37 cellular contexts compared by ENCODE assay signal in genomic region chr3:171847133-171847532, GRCh38. TPM values are rescaled to one million over a fixed set of nuclear protein-coding genes. Genes with fewer than 3 reads are reported as not detected.
DNase-seq lines count a peak whose midpoint lies in the region; ATAC-seq, FAIRE-seq and TF ChIP-seq lines count a peak whose summit lies in the region.
"Had no signal": no experiment of that assay in that cellular context is flagged by ENCODE, and none has a peak within 500 bp of the region (broad histone marks: within the 10 kb centered on the region; RNA-seq: fewer than 3 reads in every experiment).

No MANE protein-coding gene starts in this region.

- H3K9me3 ChIP-seq in HepG2 (ENCODE audit: low read length) (no peaks in the 10 kb centered on the region), right lobe of liver (no peaks in the 10 kb centered on the region)
- H3K9me3 ChIP-seq: Peyer's patch, thyroid gland, uterus had no signal

- H3K4me3 Mint-ChIP-seq in activated CD4-positive, alpha-beta T cell treated with anti-CD3 and anti-CD28 coated beads, Interleukin-2, amount 10 ng/mL, durations not matched to agents 24 days and 14 days = no peak overlapping the region
- peak overlapping the region; percentile 11 for H3K4me3 Mint-ChIP-seq in activated naive CD8-positive, alpha-beta T cell treated with anti-CD3 and anti-CD28 coated beads, Interleukin-2, amount 10 ng/mL, durations not matched to agents 7 days and 5 days
- peak overlapping the region; percentile 45 to 59 for H3K4me3 Mint-ChIP-seq in stimulated activated naive CD8-positive, alpha-beta T cell treated with anti-CD3 and anti-CD28 coated beads, Interleukin-15, amount 100 ng/mL, for 72 hours
- H3K4me3 Mint-ChIP-seq: CD4-positive, CD25-positive, alpha-beta regulatory T cell; central memory CD8-positive, alpha-beta T cell; endodermal cell; neural crest cell had no signal

- ATAC-seq in HepG2 (no peak), right lobe of liver (no peak)
- ATAC-seq in activated naive CD8-positive, alpha-beta T cell treated with anti-CD3 and anti-CD28 coated beads, Interleukin-2, amount 10 ng/mL, durations not matched to agents 7 days and 5 days (ENCODE audit: low read depth) = no peak
- ATAC-seq in stimulated activated naive CD8-positive, alpha-beta T cell treated with anti-CD3 and anti-CD28 coated beads, Interleukin-15, amount 100 ng/mL, for 72 hours = peak; percentile 5

- no peaks in the 10 kb centered on the region for H3K36me3 Mint-ChIP-seq in activated CD4-positive, alpha-beta T cell treated with anti-CD3 and anti-CD28 coated beads, Interleukin-2, amount 10 ng/mL, durations not matched to agents 24 days and 14 days (ENCODE audit: low read depth)
- H3K36me3 Mint-ChIP-seq in activated naive CD8-positive, alpha-beta T cell treated with anti-CD3 and anti-CD28 coated beads, Interleukin-2, amount 10 ng/mL, durations not matched to agents 7 days and 5 days = peaks cover 7% of the 10 kb centered on the region
- H3K36me3 Mint-ChIP-seq: CD4-positive, CD25-positive, alpha-beta regulatory T cell had no signal

- CTCF ChIA-PET in HepG2 (lab: Yijun Ruan, JAX; ENCODE audit: low intra/inter-chr PET ratio, low total read pairs) = no interaction called here

- peaks cover 8% of the 10 kb centered on the region for H3K9me3 Mint-ChIP-seq in activated CD4-positive, alpha-beta T cell treated with anti-CD3 and anti-CD28 coated beads, Interleukin-2, amount 10 ng/mL, durations not matched to agents 24 days and 14 days
- peaks cover 3% of the 10 kb centered on the region for H3K9me3 Mint-ChIP-seq in activated naive CD8-positive, alpha-beta T cell treated with anti-CD3 and anti-CD28 coated beads, Interleukin-2, amount 10 ng/mL, durations not matched to agents 7 days and 5 days
- H3K9me3 Mint-ChIP-seq in stimulated activated naive CD8-positive, alpha-beta T cell treated with anti-CD3 and anti-CD28 coated beads, Interleukin-15, amount 100 ng/mL, for 72 hours = peaks cover 0 to 6% of the 10 kb centered on the region in 2 donors
- H3K9me3 Mint-ChIP-seq: central memory CD8-positive, alpha-beta T cell had no signal

- no peak overlapping the region for H3K27ac ChIP-seq in HepG2 (ENCODE audit: extremely low read length, insufficient read depth, low read length)
- H3K27ac ChIP-seq in right lobe of liver = no peak overlapping the region
- H3K27ac ChIP-seq: HL-60, parathyroid adenoma, Peyer's patch, thyroid gland, uterus had no signal

- peaks cover 14% of the 10 kb centered on the region for H3K79me2 ChIP-seq in HepG2 (ENCODE audit: insufficient read depth, low read length)
- H3K79me2 ChIP-seq: parathyroid adenoma had no signal

- TF ChIP-seq CTCF in HepG2 (CRISPR knock-in tag; IDR thresholded peaks at IDR 0.05) (no peak), right lobe of liver (IDR thresholded peaks at IDR 0.05) (no peak)

- peaks cover 17% of the 10 kb centered on the region for H3K4me1 Mint-ChIP-seq in activated CD4-positive, alpha-beta T cell treated with anti-CD3 and anti-CD28 coated beads, Interleukin-2, amount 10 ng/mL, durations not matched to agents 24 days and 14 days
- peaks cover 14% of the 10 kb centered on the region for H3K4me1 Mint-ChIP-seq in activated naive CD8-positive, alpha-beta T cell treated with anti-CD3 and anti-CD28 coated beads, Interleukin-2, amount 10 ng/mL, durations not matched to agents 7 days and 5 days
- H3K4me1 Mint-ChIP-seq in stimulated activated naive CD8-positive, alpha-beta T cell treated with anti-CD3 and anti-CD28 coated beads, Interleukin-15, amount 100 ng/mL, for 72 hours = peaks cover 37% of the 10 kb centered on the region
- H3K4me1 Mint-ChIP-seq: central memory CD8-positive, alpha-beta T cell had no signal

- WGBS in HepG2 (ENCODE audit: low lambda C conversion rate) = 96% methylated on average over 6 of the region's 6 CpGs
- 62% methylated on average over 5 of the region's 6 CpGs for WGBS in right lobe of liver (ENCODE audit: insufficient coverage, low coverage, low lambda C conversion rate, missing lambda C conversion rate)

- intact Hi-C loops in activated CD4-positive, alpha-beta T cell treated with anti-CD3 and anti-CD28 coated beads, Interleukin-2, amount 10 ng/mL, durations not matched to agents 24 days and 14 days (cut with micrococcal nuclease) = loop anchor here (2.0 to 5.0 kb wide), 3 partner anchors 32 to 285 kb away; no protein-coding TSS in a partner anchor
- intact Hi-C loops in HepG2 (cut with micrococcal nuclease; ENCODE audit: unreplicated experiment) (loop anchor here (10.0 kb wide), 1 partner anchor 108 kb away; no protein-coding TSS in a partner anchor), right lobe of liver (cut with DNase I) (no loop called here)

- H3K27ac Mint-ChIP-seq in activated CD4-positive, alpha-beta T cell treated with anti-CD3 and anti-CD28 coated beads, Interleukin-2, amount 10 ng/mL, durations not matched to agents 24 days and 14 days = peak overlapping the region; percentile 6
- H3K27ac Mint-ChIP-seq in activated naive CD8-positive, alpha-beta T cell treated with anti-CD3 and anti-CD28 coated beads, Interleukin-2, amount 10 ng/mL, durations not matched to agents 7 days and 5 days = peak overlapping the region; percentile 32
- H3K27ac Mint-ChIP-seq in stimulated activated naive CD8-positive, alpha-beta T cell treated with anti-CD3 and anti-CD28 coated beads, Interleukin-15, amount 100 ng/mL, for 72 hours = peak overlapping the region in 1 of 2 donors; percentile 76
- H3K27ac Mint-ChIP-seq: endodermal cell had no signal

- H3K9ac ChIP-seq in HepG2 (ENCODE audit: insufficient read depth, low read depth, low read length) = no peak overlapping the region
- H3K9ac ChIP-seq: parathyroid adenoma had no signal

- peaks cover 86% of the 10 kb centered on the region for H3K4me1 ChIP-seq in HepG2 (ENCODE audit: insufficient read depth, low read length)
- H3K4me1 ChIP-seq in right lobe of liver = peaks cover 0 to 11% (median under 1%) of the 10 kb centered on the region in 4 donors
- H3K4me1 ChIP-seq: parathyroid adenoma, Peyer's patch, uterus had no signal

- no peak overlapping the region for H2AFZ ChIP-seq in HepG2 (ENCODE audit: low read length)
- H2AFZ ChIP-seq: parathyroid adenoma had no signal

- H3K27me3 ChIP-seq in HepG2 (ENCODE audit: control insufficient read depth in 1 of 2, insufficient read depth in 2 of 2, low read length in 2 of 2) = no peaks in the 10 kb centered on the region
- no peaks in the 10 kb centered on the region for H3K27me3 ChIP-seq in right lobe of liver
- H3K27me3 ChIP-seq: Peyer's patch, thyroid gland, uterus had no signal

- H3K4me2 ChIP-seq in HepG2 (ENCODE audit: low read depth, low read length) = no peak overlapping the region

- H4K20me1 ChIP-seq in HepG2 (ENCODE audit: insufficient read depth, low read length) = no peaks in the 10 kb centered on the region

- BruUV-seq in HepG2 (replicated peaks; lab: Mats Ljungman, UMichigan) = no TSS peak

- H3K4me3 ChIP-seq in HepG2 (replicated peaks in 1 of 3; ENCODE audit: insufficient read depth in 1 of 3, low read depth in 2 of 3, low read length in 3 of 3) (no peak overlapping the region), right lobe of liver (no peak overlapping the region)
- H3K4me3 ChIP-seq: Peyer's patch, thyroid gland, uterus had no signal

- POLR2A ChIA-PET in HepG2 (lab: Yijun Ruan, JAX) = no interaction called here
- POLR2A ChIA-PET in activated naive CD8-positive, alpha-beta T cell treated with anti-CD3 and anti-CD28 coated beads, Interleukin-2, amount 10 ng/mL, durations not matched to agents 7 days and 5 days (lab: Charles Lee) = no interaction called here

- TF ChIP-seq EP300 in HepG2 (IDR thresholded peaks at IDR 0.05; ENCODE audit: low read depth in 2 of 2, low read length in 2 of 2) (no peak), HepG2 (CRISPR knock-in tag; IDR thresholded peaks at IDR 0.05; ENCODE audit: borderline replicate concordance) (no peak)

- FAIRE-seq in HepG2 (lab: Jason Lieb, UNC) = no peak
- FAIRE-seq: H1 had no signal

- DNase-seq in activated CD4-positive, alpha-beta T cell treated with anti-CD3 and anti-CD28 coated beads, Interleukin-2, amount 10 ng/mL, durations not matched to agents 24 days and 14 days = no peak
- no peak for DNase-seq in activated CD4-positive, alpha-beta T cell treated with anti-CD3 and anti-CD28 coated beads for 4 hours
- DNase-seq in HepG2 (ENCODE audit: low spot score) (no peak), right lobe of liver (no peak), COR-L47 (lab: John Stamatoyannopoulos, UW) (no peak), cerebellar cortex (ENCODE audit: low spot score) (no peak)
- no peak for DNase-seq in activated naive CD8-positive, alpha-beta T cell treated with anti-CD3 and anti-CD28 coated beads, Interleukin-2, amount 10 ng/mL, durations not matched to agents 7 days and 5 days
- DNase-seq in stimulated activated naive CD8-positive, alpha-beta T cell treated with anti-CD3 and anti-CD28 coated beads, Interleukin-15, amount 100 ng/mL, for 72 hours = no peak
- DNase-seq: 8988T; activated CD4-positive, alpha-beta T cell treated with anti-CD3 and anti-CD28 coated beads, Interleukin-2, amount 50 U/mL, for 1 hour; DND-41; endodermal cell; GF-D8; glutamatergic neuron; islet precursor cell; NCI-H1417; NCI-H2029 treated with DMSO at 0.1 percent for 48 hours; NCI-H526; NK-92 treated with Interleukin-12 subunit alpha and Interleukin-12 subunit beta, amount 100 ng/mL, for 24 hours; Peyer's patch; retina; SIG-M5; stimulated activated CD4-positive, alpha-beta T cell treated with anti-CD3 and anti-CD28 coated beads, Interleukin-1b, Interleukin-23, amount 100 ng/mL, for 48 hours; stimulated activated CD8-positive, alpha-beta memory T cell treated with anti-CD3 and anti-CD28 coated beads, Interleukin-4, amount 100 ng/mL, for 48 hours; thyroid gland; uterus had no signal

- TF ChIP-seq POLR2A in HepG2 (IDR thresholded peaks at IDR 0.05; ENCODE audit: insufficient read depth in 1 of 2, low read depth in 2 of 2, low read length in 2 of 2) (no peak), right lobe of liver (IDR thresholded peaks at IDR 0.05) (no peak)

- in situ Hi-C loops in HepG2 (cut with HindIII; ENCODE audit: extremely low pct_ligation_motif_present, low pct_unique_long_range_greater_than_20kb) = loop anchor here (10.0 kb wide), 1 partner anchor 188 kb away; the partner anchor contains the start of gene FNDC3B

- TF ChIP-seq RAD21 in HepG2 (CRISPR knock-in tag; IDR thresholded peaks at IDR 0.05) = no peak

- H3K27me3 Mint-ChIP-seq in activated CD4-positive, alpha-beta T cell treated with anti-CD3 and anti-CD28 coated beads, Interleukin-2, amount 10 ng/mL, durations not matched to agents 24 days and 14 days = peaks cover 10% of the 10 kb centered on the region
- peaks cover 16% of the 10 kb centered on the region for H3K27me3 Mint-ChIP-seq in activated naive CD8-positive, alpha-beta T cell treated with anti-CD3 and anti-CD28 coated beads, Interleukin-2, amount 10 ng/mL, durations not matched to agents 7 days and 5 days
- peaks cover 30% of the 10 kb centered on the region for H3K27me3 Mint-ChIP-seq in stimulated activated naive CD8-positive, alpha-beta T cell treated with anti-CD3 and anti-CD28 coated beads, Interleukin-15, amount 100 ng/mL, for 72 hours
- H3K27me3 Mint-ChIP-seq: CD4-positive, CD25-positive, alpha-beta regulatory T cell had no signal

- H3K36me3 ChIP-seq in HepG2 (replicated peaks in 1 of 2; ENCODE audit: control insufficient read depth in 1 of 2, insufficient read depth in 2 of 2, low read length in 2 of 2) (no peaks in the 10 kb centered on the region), right lobe of liver (no peaks in the 10 kb centered on the region)
- H3K36me3 ChIP-seq: Peyer's patch, thyroid gland, uterus had no signal

RNA-seq across cellular contexts. Expression of gene TMEM212, which starts 4.0 kb away (rescaled TPM):
- total RNA-seq in activated CD4-positive, alpha-beta T cell treated with anti-CD3 and anti-CD28 coated beads, Interleukin-2, amount 10 ng/mL, durations not matched to agents 24 days and 14 days = not detected in 2 replicates
- total RNA-seq in HepG2 (2016; rRNA removed; fragmentation: Illumina TruSeq; extraction: Trizol) = not detected in 2 replicates
- total RNA-seq in HepG2 (2016; cell fraction: cytosol; rRNA removed; fragmentation: Illumina TruSeq; extraction: Trizol; ENCODE audit: low read depth) = not detected in 2 replicates
- not detected in 2 replicates for total RNA-seq in HepG2 (2016; cell fraction: insoluble cytoplasmic fraction; rRNA removed; fragmentation: Illumina TruSeq; extraction: Trizol)
- total RNA-seq in HepG2 (2016; cell fraction: membrane; rRNA removed; fragmentation: Illumina TruSeq; extraction: Trizol) = not detected in 2 replicates
- total RNA-seq in HepG2 (2016; cell fraction: nucleus; rRNA removed; fragmentation: Illumina TruSeq; extraction: Trizol) = not detected in 2 replicates
- polyA plus RNA-seq in HepG2 (2011; rRNA removed) = not detected in 2 replicates
- 0.06 TPM in 1 of 2 replicates, not detected in the other for polyA plus RNA-seq in HepG2 (2011; cell fraction: cytosol; rRNA removed)
- 0.33 TPM in 1 of 2 replicates, not detected in the other for polyA plus RNA-seq in HepG2 (2011; cell fraction: nucleus; rRNA removed)
- polyA plus RNA-seq in HepG2 (2012) = not detected in 2 replicates
- not detected in 2 replicates for polyA plus RNA-seq in HepG2 (2016; cell fraction: cytosol; fragmentation: Illumina TruSeq; extraction: Trizol; ENCODE audit: low read depth)
- not detected in 2 replicates for polyA plus RNA-seq in HepG2 (2016; cell fraction: insoluble cytoplasmic fraction; fragmentation: Illumina TruSeq; extraction: Trizol; ENCODE audit: low read depth)
- polyA plus RNA-seq in HepG2 (2016; cell fraction: membrane; fragmentation: Illumina TruSeq; extraction: Trizol; ENCODE audit: low read depth) = not detected in 2 replicates
- not detected in 2 replicates for polyA plus RNA-seq in HepG2 (2016; cell fraction: nucleus; fragmentation: Illumina TruSeq; extraction: Trizol; ENCODE audit: insufficient read depth, low read depth)
- not detected in 2 replicates for polyA minus RNA-seq in HepG2 (2011; rRNA and poly(A)+ RNA removed; ENCODE audit: low replicate concordance)
- not detected in 2 replicates for polyA minus RNA-seq in HepG2 (2011; cell fraction: cytosol; rRNA and poly(A)+ RNA removed)
- polyA minus RNA-seq in HepG2 (2011; cell fraction: nucleus; rRNA and poly(A)+ RNA removed) = 1.2 TPM in 1 of 2 replicates, not detected in the other
- total RNA-seq in right lobe of liver = not detected
- total RNA-seq in activated naive CD8-positive, alpha-beta T cell treated with anti-CD3 and anti-CD28 coated beads, Interleukin-2, amount 10 ng/mL, durations not matched to agents 7 days and 5 days = not detected
- total RNA-seq: CD4-positive, CD25-positive, alpha-beta regulatory T cell; dermis blood vessel endothelial cell; endodermal cell; fibroblast of villous mesenchyme; H1; liver; mesenteric fat pad; neural crest cell; Peyer's patch; thyroid gland had no signal
- polyA plus RNA-seq: CD4-positive, CD25-positive, alpha-beta regulatory T cell; esophagus; H1; liver had no signal

RNA-seq across cellular contexts. Expression of gene PLD1, which starts 36.9 kb away (rescaled TPM):
- total RNA-seq in activated CD4-positive, alpha-beta T cell treated with anti-CD3 and anti-CD28 coated beads, Interleukin-2, amount 10 ng/mL, durations not matched to agents 24 days and 14 days = 0.09 TPM in 1 of 2 replicates, not detected in the other
- total RNA-seq in HepG2 (2016; rRNA removed; fragmentation: Illumina TruSeq; extraction: Trizol) (27.1 and 33.6 TPM in 2 replicates), right lobe of liver (10 to 100 TPM; 13.3 to 29.9 (median 18.5) TPM)
- 12.6 and 14.9 TPM in 2 replicates for total RNA-seq in HepG2 (2016; cell fraction: cytosol; rRNA removed; fragmentation: Illumina TruSeq; extraction: Trizol; ENCODE audit: low read depth)
- total RNA-seq in HepG2 (2016; cell fraction: insoluble cytoplasmic fraction; rRNA removed; fragmentation: Illumina TruSeq; extraction: Trizol) = 28.7 and 35.7 TPM in 2 replicates
- total RNA-seq in HepG2 (2016; cell fraction: membrane; rRNA removed; fragmentation: Illumina TruSeq; extraction: Trizol) = 12.9 and 13.9 TPM in 2 replicates
- 61.9 and 62.3 TPM in 2 replicates for total RNA-seq in HepG2 (2016; cell fraction: nucleus; rRNA removed; fragmentation: Illumina TruSeq; extraction: Trizol)
- polyA plus RNA-seq in HepG2 (2011; rRNA removed) = 50.3 and 59.4 TPM in 2 replicates
- polyA plus RNA-seq in HepG2 (2011; cell fraction: cytosol; rRNA removed) = 28.6 and 41.2 TPM in 2 replicates
- polyA plus RNA-seq in HepG2 (2011; cell fraction: nucleus; rRNA removed) = 71.6 and 77.3 TPM in 2 replicates
- 41.8 and 49.9 TPM in 2 replicates for polyA plus RNA-seq in HepG2 (2012)
- 3.8 and 4.4 TPM in 2 replicates for polyA plus RNA-seq in HepG2 (2016; cell fraction: cytosol; fragmentation: Illumina TruSeq; extraction: Trizol; ENCODE audit: low read depth)
- polyA plus RNA-seq in HepG2 (2016; cell fraction: insoluble cytoplasmic fraction; fragmentation: Illumina TruSeq; extraction: Trizol; ENCODE audit: low read depth) = 25.0 and 25.2 TPM in 2 replicates
- polyA plus RNA-seq in HepG2 (2016; cell fraction: membrane; fragmentation: Illumina TruSeq; extraction: Trizol; ENCODE audit: low read depth) = 6.2 and 6.8 TPM in 2 replicates
- polyA plus RNA-seq in HepG2 (2016; cell fraction: nucleus; fragmentation: Illumina TruSeq; extraction: Trizol; ENCODE audit: insufficient read depth, low read depth) = 33.1 and 33.7 TPM in 2 replicates
- polyA minus RNA-seq in HepG2 (2011; rRNA and poly(A)+ RNA removed; ENCODE audit: low replicate concordance) = 21.7 and 144 TPM in 2 replicates
- polyA minus RNA-seq in HepG2 (2011; cell fraction: cytosol; rRNA and poly(A)+ RNA removed) = 63.4 and 75.3 TPM in 2 replicates
- polyA minus RNA-seq in HepG2 (2011; cell fraction: nucleus; rRNA and poly(A)+ RNA removed) = 391 and 460 TPM in 2 replicates
- 1 to 10 TPM; 1.0 to 1.7 TPM for total RNA-seq in activated naive CD8-positive, alpha-beta T cell treated with anti-CD3 and anti-CD28 coated beads, Interleukin-2, amount 10 ng/mL, durations not matched to agents 7 days and 5 days

Comparison
In these comparisons a context has a peak if more than half of its experiments do, and no peak if none do; other contexts are left out.
1. intact Hi-C loops: an anchor here in activated CD4-positive, alpha-beta T cell treated with anti-CD3 and anti-CD28 coated beads, Interleukin-2, amount 10 ng/mL, durations not matched to agents 24 days and 14 days (2.0 to 5.0 kb wide) and HepG2 (10.0 kb wide); none called in right lobe of liver.
2. RNA of gene PLD1, which starts 36.9 kb away (total RNA-seq): 12.6 to 62.3 TPM in HepG2 and 13.3 to 29.9 TPM in right lobe of liver; 1.0 to 1.7 TPM in activated naive CD8-positive, alpha-beta T cell treated with anti-CD3 and anti-CD28 coated beads, Interleukin-2, amount 10 ng/mL, durations not matched to agents 7 days and 5 days and 0.09 TPM in activated CD4-positive, alpha-beta T cell treated with anti-CD3 and anti-CD28 coated beads, Interleukin-2, amount 10 ng/mL, durations not matched to agents 24 days and 14 days; every median in the first group is over 4 times any median in the second.